ENCODE assay signal across 1 cellular context in genomic region chr3:157174265-157174615, GRCh38.
TF ChIP-seq lines count a peak whose summit lies in the region.

No MANE protein-coding gene starts in this region.

TF ChIP-seq in H1, 55 proteins besides CTCF, POLR2A, EP300 and RAD21 (continued from another document):
- no peak for TF ChIP-seq GTF2F1 (IDR thresholded peaks at IDR 0.05; ENCODE audit: borderline replicate concordance, low read depth, low read length)
- no peak for TF ChIP-seq PHF8 (conservative IDR thresholded peaks at IDR 0.05; ENCODE audit: low read depth, low read length)
- no peak for TF ChIP-seq TAF7 (optimal IDR thresholded peaks at IDR 0.05; ENCODE audit: borderline replicate concordance, low read depth, low read length)
- no peak for TF ChIP-seq KDM1A (IDR thresholded peaks at IDR 0.05; ENCODE audit: borderline replicate concordance, low read length)
- no peak for TF ChIP-seq SIX5 (IDR thresholded peaks at IDR 0.05; ENCODE audit: low read depth, low read length)
- TF ChIP-seq TAF1 (IDR thresholded peaks at IDR 0.05; ENCODE audit: low read depth, low read length): no peak
- TF ChIP-seq CHD7 (IDR thresholded peaks at IDR 0.05; ENCODE audit: insufficient replicate concordance, low read length): no peak
- TF ChIP-seq RFX5 (IDR thresholded peaks at IDR 0.05; ENCODE audit: borderline replicate concordance, low read depth, low read length): no peak
- TF ChIP-seq SAP30 (IDR thresholded peaks at IDR 0.05; ENCODE audit: insufficient read depth, insufficient replicate concordance, low read length): no peak
